Comparison of ENCODE assay signal across 25 cellular contexts in the genomic region with DNA sequence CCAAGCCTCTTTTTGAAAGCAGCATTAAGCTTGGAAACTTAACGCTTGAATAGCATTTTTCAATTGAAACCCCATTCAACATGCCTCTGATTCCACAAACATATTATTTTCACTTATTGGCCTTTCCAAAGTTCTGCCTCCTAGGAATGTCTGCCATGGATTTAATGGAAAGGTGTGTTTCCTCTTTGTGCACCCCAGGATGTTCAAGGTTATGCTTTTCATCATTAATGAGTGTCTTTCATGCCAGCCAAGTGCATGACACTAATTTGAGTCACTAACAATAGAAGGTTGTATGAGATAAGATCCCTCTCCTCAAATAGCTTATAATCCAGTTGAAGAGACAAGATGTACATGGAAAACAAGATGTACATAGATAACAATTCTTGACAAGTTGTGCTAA.
DNase-seq lines count a peak whose midpoint lies in the region; ATAC-seq and TF ChIP-seq lines count a peak whose summit lies in the region.
"Had no signal": no experiment of that assay in that cellular context is flagged by ENCODE, and none has a peak within 500 bp of the region (broad histone marks: within the 10 kb centered on the region; RNA-seq: fewer than 3 reads in every experiment).

No MANE protein-coding gene starts in this region.

- no peaks in the 10 kb centered on the region for H3K9me3 Mint-ChIP-seq in stimulated activated naive CD8-positive, alpha-beta T cell treated with anti-CD3 and anti-CD28 coated beads, Interleukin-15, Interleukin-2, amounts not matched to agents 100 ng/mL and 50 ng/mL, for 24 hours
- H3K9me3 Mint-ChIP-seq: IgD-negative memory B cell; naive thymus-derived CD8-positive, alpha-beta T cell; T-helper 1 cell treated with Interleukin-12 subunit alpha and Interleukin-12 subunit beta and Interleukin-4 antibody, amounts not matched to agents 30 μg/mL and 1 μg/mL, for 36 hours had no signal

- peak overlapping the region; percentile 31 for H3K4me3 Mint-ChIP-seq in stimulated activated naive CD8-positive, alpha-beta T cell treated with anti-CD3 and anti-CD28 coated beads, Interleukin-15, Interleukin-2, amounts not matched to agents 100 ng/mL and 50 ng/mL, for 24 hours
- H3K4me3 Mint-ChIP-seq: naive thymus-derived CD8-positive, alpha-beta T cell; T-helper 1 cell treated with Interleukin-12 subunit alpha and Interleukin-12 subunit beta and Interleukin-4 antibody, amounts not matched to agents 30 μg/mL and 1 μg/mL, for 36 hours had no signal

- peak overlapping the region; percentile 17 for H3K27ac ChIP-seq in foreskin keratinocyte
- H3K27ac ChIP-seq: dorsolateral prefrontal cortex, esophagus squamous epithelium, GM23248, right lobe of liver had no signal

- H3K36me3 Mint-ChIP-seq in stimulated activated naive CD8-positive, alpha-beta T cell treated with anti-CD3 and anti-CD28 coated beads, Interleukin-15, Interleukin-2, amounts not matched to agents 100 ng/mL and 50 ng/mL, for 24 hours (ENCODE audit: low read depth): no peaks in the 10 kb centered on the region
- H3K36me3 Mint-ChIP-seq: naive thymus-derived CD8-positive, alpha-beta T cell had no signal

- H3K27me3 ChIP-seq in foreskin keratinocyte: no peaks in the 10 kb centered on the region
- H3K27me3 ChIP-seq: esophagus squamous epithelium, right lobe of liver had no signal

- ATAC-seq in stimulated activated naive CD8-positive, alpha-beta T cell treated with anti-CD3 and anti-CD28 coated beads, Interleukin-15, Interleukin-2, amounts not matched to agents 100 U/mL and 50 U/mL, for 24 hours: no peak
- no peak for ATAC-seq in foreskin keratinocyte
- ATAC-seq in GM19395 (IDR thresholded peaks at IDR 0.05; ENCODE audit: unreplicated experiment): no peak
- ATAC-seq: naive thymus-derived CD8-positive, alpha-beta T cell; right lobe of liver had no signal

- TF ChIP-seq CTCF in foreskin keratinocyte (conservative IDR thresholded peaks at IDR 0.05): no peak

- H3K4me1 ChIP-seq in foreskin keratinocyte: peaks cover 50% of the 10 kb centered on the region

- H3K27me3 Mint-ChIP-seq in stimulated activated naive CD8-positive, alpha-beta T cell treated with anti-CD3 and anti-CD28 coated beads, Interleukin-15, Interleukin-2, amounts not matched to agents 100 ng/mL and 50 ng/mL, for 24 hours: no peaks in the 10 kb centered on the region
- H3K27me3 Mint-ChIP-seq: naive thymus-derived CD8-positive, alpha-beta T cell had no signal

- peaks cover 94% of the 10 kb centered on the region for H3K4me1 Mint-ChIP-seq in stimulated activated naive CD8-positive, alpha-beta T cell treated with anti-CD3 and anti-CD28 coated beads, Interleukin-15, Interleukin-2, amounts not matched to agents 100 ng/mL and 50 ng/mL, for 24 hours (ENCODE audit: low read depth)

- DNase-seq in NCI-H146 (lab: John Stamatoyannopoulos, UW) (peak; percentile 30), NCI-H146 treated with DMSO at 0.1 percent for 48 hours (lab: John Stamatoyannopoulos, UW; ENCODE audit: unreplicated experiment) (no peak), foreskin keratinocyte (no peak), NCI-H446 (lab: John Stamatoyannopoulos, UW) (no peak), AG08395 (ENCODE audit: low spot score) (no peak)
- DNase-seq in stimulated activated naive CD8-positive, alpha-beta T cell treated with anti-CD3 and anti-CD28 coated beads, Interleukin-15, Interleukin-2, amounts not matched to agents 100 U/mL and 50 U/mL, for 24 hours: no peak
- DNase-seq: 8988T; activated CD8-positive, alpha-beta memory T cell treated with anti-CD3 and anti-CD28 coated beads, Interleukin-2, amount 50 U/mL, for 4 hours; DND-41; dorsolateral prefrontal cortex; esophagus squamous epithelium; foreskin melanocyte; GF-D8; GM23248; kidney glomerular epithelial cell; naive thymus-derived CD8-positive, alpha-beta T cell; NCI-H1694; right lobe of liver; SK-N-SH; stimulated activated CD4-positive, alpha-beta T cell treated with anti-CD3 and anti-CD28 coated beads, Interleukin-12 subunit alpha, Interleukin-12 subunit beta, amount 100 ng/mL, for 4 hours; stimulated activated CD4-positive, alpha-beta T cell treated with anti-CD3 and anti-CD28 coated beads, Interleukin-4, amount 100 ng/mL, for 1 hour had no signal

- peak overlapping the region; percentile 83 for H3K27ac Mint-ChIP-seq in stimulated activated naive CD8-positive, alpha-beta T cell treated with anti-CD3 and anti-CD28 coated beads, Interleukin-15, Interleukin-2, amounts not matched to agents 100 ng/mL and 50 ng/mL, for 24 hours
- H3K27ac Mint-ChIP-seq: IgD-negative memory B cell; naive thymus-derived CD8-positive, alpha-beta T cell; T-helper 1 cell treated with Interleukin-12 subunit alpha and Interleukin-12 subunit beta and Interleukin-4 antibody, amounts not matched to agents 30 μg/mL and 1 μg/mL, for 36 hours had no signal
